Comparison of ENCODE assay signal across 1 cellular context in genomic region chr13:39965309-39965708, GRCh38.
TF ChIP-seq lines count a peak whose summit lies in the region.

No MANE protein-coding gene starts in this region.

TF ChIP-seq in WTC11, 78 proteins besides CTCF, POLR2A, EP300 and RAD21 (continued from another document):
- TF ChIP-seq PRDM15 (CRISPR knock-in tag; IDR thresholded peaks at IDR 0.05), result no peak
TF ChIP-seq in WTC11: peak in this region for 0.
